In the genomic region with DNA sequence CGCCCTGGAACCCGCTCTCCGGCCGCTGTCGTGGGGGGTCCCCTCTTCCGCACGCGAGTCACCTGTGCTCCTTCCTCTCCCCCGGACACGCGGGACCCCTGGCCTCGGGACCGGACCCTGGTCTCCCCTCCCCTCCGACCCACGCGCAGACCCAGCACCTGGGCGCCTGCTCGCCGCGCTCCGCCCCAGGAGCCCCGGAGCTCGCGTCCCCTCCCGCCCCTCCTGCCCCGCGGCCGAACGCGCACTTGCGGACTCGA, we compare ENCODE assay signal across 8 cellular contexts. TPM values are rescaled to one million over a fixed set of nuclear protein-coding genes. Genes with fewer than 3 reads are reported as not detected.
DNase-seq lines count a peak whose midpoint lies in the region; ATAC-seq and TF ChIP-seq lines count a peak whose summit lies in the region.

No MANE protein-coding gene starts in this region.

- H3K36me3 Mint-ChIP-seq in activated CD8-positive, alpha-beta memory T cell treated with anti-CD3 and anti-CD28 coated beads, Interleukin-2, amount 10 ng/mL, durations not matched to agents 7 days and 5 days, result peaks cover 10% of the 10 kb centered on the region

- H3K27me3 Mint-ChIP-seq in activated CD8-positive, alpha-beta memory T cell treated with anti-CD3 and anti-CD28 coated beads, Interleukin-2, amount 10 ng/mL, durations not matched to agents 7 days and 5 days, result peaks cover 8% of the 10 kb centered on the region

- H3K4me1 Mint-ChIP-seq in activated CD8-positive, alpha-beta memory T cell treated with anti-CD3 and anti-CD28 coated beads, Interleukin-2, amount 10 ng/mL, durations not matched to agents 7 days and 5 days, result peaks cover 9% of the 10 kb centered on the region

- no peaks in the 10 kb centered on the region for H3K9me2 ChIP-seq in hepatocyte (replicated peaks; ENCODE audit: insufficient read depth)

- no peak overlapping the region for H3K27ac Mint-ChIP-seq in activated CD8-positive, alpha-beta memory T cell treated with anti-CD3 and anti-CD28 coated beads, Interleukin-2, amount 10 ng/mL, durations not matched to agents 7 days and 5 days

- no peak overlapping the region for H3K4me3 Mint-ChIP-seq in activated CD8-positive, alpha-beta memory T cell treated with anti-CD3 and anti-CD28 coated beads, Interleukin-2, amount 10 ng/mL, durations not matched to agents 7 days and 5 days

- H3K4me1 ChIP-seq in hepatocyte (ENCODE audit: insufficient read depth), result no peaks in the 10 kb centered on the region
- peaks cover 15 to 23% (median 18%) of the 10 kb centered on the region in 3 donors for H3K4me1 ChIP-seq in skeletal muscle tissue (ENCODE audit: control insufficient read depth in 3 of 3, insufficient read depth in 3 of 3, low read length in 3 of 3)

- CTCF ChIA-PET in activated CD8-positive, alpha-beta memory T cell treated with anti-CD3 and anti-CD28 coated beads, Interleukin-2, amount 10 ng/mL, durations not matched to agents 7 days and 5 days (lab: Charles Lee), result no interaction called here

- H3K27ac ChIP-seq in WERI-Rb-1 (no peak overlapping the region), hepatocyte (no peak overlapping the region), skeletal muscle tissue (ENCODE audit: low read depth, low read length) (no peak overlapping the region)

- peaks cover 16% of the 10 kb centered on the region for H3K9me3 ChIP-seq in WERI-Rb-1 (ENCODE audit: severe bottlenecking)
- H3K9me3 ChIP-seq in hepatocyte (ENCODE audit: low read depth), result peaks cover 4% of the 10 kb centered on the region
- H3K9me3 ChIP-seq in skeletal muscle tissue (ENCODE audit: control insufficient read depth in 3 of 3, low read length in 3 of 3), result peaks cover 0 to 2% (median 0%) of the 10 kb centered on the region in 3 donors

- peak overlapping the region; percentile 71 for H3K4me3 ChIP-seq in WERI-Rb-1 (ENCODE audit: low read depth, low read length)
- peak overlapping the region; percentile 48 for H3K4me3 ChIP-seq in hepatocyte
- H3K4me3 ChIP-seq in skeletal muscle tissue (ENCODE audit: low read length in 3 of 3), result peak overlapping the region; percentile 60 to 79 (median 71)

- peak; percentile 8 for ATAC-seq in GM18907 (IDR thresholded peaks at IDR 0.05; ENCODE audit: unreplicated experiment)
- no peak for ATAC-seq in GM21515 (IDR thresholded peaks at IDR 0.05; ENCODE audit: unreplicated experiment)
- no peak for ATAC-seq in activated CD8-positive, alpha-beta memory T cell treated with anti-CD3 and anti-CD28 coated beads, Interleukin-2, amount 10 ng/mL, durations not matched to agents 7 days and 5 days

- no peak overlapping the region for H2AFZ ChIP-seq in hepatocyte

- H3K9me3 Mint-ChIP-seq in activated CD8-positive, alpha-beta memory T cell treated with anti-CD3 and anti-CD28 coated beads, Interleukin-2, amount 10 ng/mL, durations not matched to agents 7 days and 5 days (ENCODE audit: low read depth), result peaks cover 15% of the 10 kb centered on the region

- peaks cover 7% of the 10 kb centered on the region for H3K27me3 ChIP-seq in WERI-Rb-1 (ENCODE audit: insufficient read depth, low read depth, severe bottlenecking)
- no peaks in the 10 kb centered on the region for H3K27me3 ChIP-seq in hepatocyte
- no peaks in the 10 kb centered on the region for H3K27me3 ChIP-seq in skeletal muscle tissue (ENCODE audit: control insufficient read depth in 3 of 3, insufficient read depth in 3 of 3, low read length in 3 of 3)

- no peaks in the 10 kb centered on the region for H4K20me1 ChIP-seq in hepatocyte (ENCODE audit: insufficient read depth, poor library complexity, severe bottlenecking)

- WGBS in hepatocyte (ENCODE audit: low lambda C conversion rate, missing lambda C conversion rate), result 10% methylated on average over 13 of the region's 32 CpGs

- peaks cover 45% of the 10 kb centered on the region for H3K79me2 ChIP-seq in hepatocyte

- peak overlapping the region; percentile 99 for H3K4me2 ChIP-seq in hepatocyte

- peak overlapping the region; percentile 51 to 72 (median 59) for H3K9ac ChIP-seq in skeletal muscle tissue (ENCODE audit: low read depth in 1 of 3, low read length in 3 of 3)

- H3K36me3 ChIP-seq in WERI-Rb-1 (peaks cover 11% of the 10 kb centered on the region), hepatocyte (replicated peaks; ENCODE audit: insufficient read depth, low read depth) (no peaks in the 10 kb centered on the region), skeletal muscle tissue (ENCODE audit: control insufficient read depth in 3 of 3, insufficient read depth in 3 of 3, low read length in 3 of 3) (peaks cover 0 to 7% (median 0%) of the 10 kb centered on the region in 3 donors)

- TF ChIP-seq CTCF in WERI-Rb-1 (IDR thresholded peaks at IDR 0.05; ENCODE audit: low read depth, low read length) (no peak), hepatocyte (IDR thresholded peaks at IDR 0.05; ENCODE audit: poor library complexity) (no peak)

- DNase-seq in WERI-Rb-1 (no peak), hepatocyte (ENCODE audit: low spot score) (no peak), NCI-H2107 treated with DMSO at 0.1 percent for 48 hours (lab: John Stamatoyannopoulos, UW; ENCODE audit: unreplicated experiment) (no peak), H4 (ENCODE audit: low spot score) (no peak)
- no peak for DNase-seq in activated CD8-positive, alpha-beta memory T cell treated with anti-CD3 and anti-CD28 coated beads, Interleukin-2, amount 10 ng/mL, durations not matched to agents 7 days and 5 days

RNA-seq across cellular contexts. Expression of a gene that starts 0.8 kb away (rescaled TPM):
- total RNA-seq in hepatocyte (20.0 and 22.2 TPM in 2 replicates), skeletal muscle tissue (12.0 TPM)
- polyA plus RNA-seq in hepatocyte, result 22.2 and 27.8 TPM in 2 replicates
- total RNA-seq in activated CD8-positive, alpha-beta memory T cell treated with anti-CD3 and anti-CD28 coated beads, Interleukin-2, amount 10 ng/mL, durations not matched to agents 7 days and 5 days, result 1 to 10 TPM in 1 of 2 experiments, under 1 TPM in 1; 0.47 to 1.4 TPM
- total RNA-seq in H4 (2014; rRNA removed; shearing (Covaris generic)), result 6.3 and 6.8 TPM in 2 replicates

RNA-seq across cellular contexts. Expression of a gene that starts 18.8 kb away (rescaled TPM):
- total RNA-seq in hepatocyte (17.0 and 18.7 TPM in 2 replicates), skeletal muscle tissue (14.1 TPM)
- 24.0 and 27.4 TPM in 2 replicates for polyA plus RNA-seq in hepatocyte
- 10 to 100 TPM; 34.8 to 35.3 TPM for total RNA-seq in activated CD8-positive, alpha-beta memory T cell treated with anti-CD3 and anti-CD28 coated beads, Interleukin-2, amount 10 ng/mL, durations not matched to agents 7 days and 5 days
- 22.5 and 23.1 TPM in 2 replicates for total RNA-seq in H4 (2014; rRNA removed; shearing (Covaris generic))

RNA-seq across cellular contexts. Expression of a gene that starts 37.7 kb away (rescaled TPM):
- total RNA-seq in hepatocyte (4.0 and 17.3 TPM in 2 replicates), skeletal muscle tissue (4.7 TPM)
- polyA plus RNA-seq in hepatocyte, result 12.8 and 13.7 TPM in 2 replicates
- total RNA-seq in activated CD8-positive, alpha-beta memory T cell treated with anti-CD3 and anti-CD28 coated beads, Interleukin-2, amount 10 ng/mL, durations not matched to agents 7 days and 5 days, result 1 to 10 TPM; 1.2 to 2.7 TPM
- total RNA-seq in H4 (2014; rRNA removed; shearing (Covaris generic)), result 0.16 TPM in 1 of 2 replicates, not detected in the other

RNA-seq across cellular contexts. Expression of a gene that starts 49.5 kb away (rescaled TPM):
- total RNA-seq in hepatocyte (95.4 and 112 TPM in 2 replicates), skeletal muscle tissue (40.7 TPM)
- polyA plus RNA-seq in hepatocyte, result 74.2 and 82.6 TPM in 2 replicates
- total RNA-seq in activated CD8-positive, alpha-beta memory T cell treated with anti-CD3 and anti-CD28 coated beads, Interleukin-2, amount 10 ng/mL, durations not matched to agents 7 days and 5 days, result 10 to 100 TPM; 37.0 to 41.4 TPM
- total RNA-seq in H4 (2014; rRNA removed; shearing (Covaris generic)), result 68.2 and 75.6 TPM in 2 replicates

RNA-seq across cellular contexts. Expression of a gene that starts 54.1 kb away (rescaled TPM):
- 24.5 and 34.4 TPM in 2 replicates for total RNA-seq in hepatocyte
- polyA plus RNA-seq in hepatocyte, result 41.5 and 42.3 TPM in 2 replicates
- total RNA-seq in skeletal muscle tissue, result 27.1 TPM
- total RNA-seq in activated CD8-positive, alpha-beta memory T cell treated with anti-CD3 and anti-CD28 coated beads, Interleukin-2, amount 10 ng/mL, durations not matched to agents 7 days and 5 days, result 100 to 1,000 TPM; 105 to 157 TPM
- total RNA-seq in H4 (2014; rRNA removed; shearing (Covaris generic)), result 17.6 and 28.5 TPM in 2 replicates
